25 cellular contexts compared by ENCODE assay signal in genomic region chr12:30785630-30786029, GRCh38. TPM values are rescaled to one million over a fixed set of nuclear protein-coding genes. Genes with fewer than 3 reads are reported as not detected.
DNase-seq lines count a peak whose midpoint lies in the region; ATAC-seq, FAIRE-seq and TF ChIP-seq lines count a peak whose summit lies in the region.
"Had no signal": no experiment of that assay in that cellular context is flagged by ENCODE, and none has a peak within 500 bp of the region (broad histone marks: within the 10 kb centered on the region; RNA-seq: fewer than 3 reads in every experiment).

No MANE protein-coding gene starts in this region.

- H2BK5ac ChIP-seq in H1 (ENCODE audit: low read depth, low read length): no peak overlapping the region

- H3K9me3 ChIP-seq in HUES6 (ENCODE audit: control insufficient read depth, insufficient read depth, low read depth, low read length): peaks cover 57% of the 10 kb centered on the region
- peaks cover 30 to 36% of the 10 kb centered on the region in 2 experiments for H3K9me3 ChIP-seq in H1 (ENCODE audit: insufficient read depth in 2 of 2, low read depth in 1 of 2, low read length in 1 of 2)
- H3K9me3 ChIP-seq in iPS-20b (ENCODE audit: insufficient read depth, low read depth, low read length): peaks cover 41% of the 10 kb centered on the region
- peaks cover 0 to 15% (median 5%) of the 10 kb centered on the region in 11 donors for H3K9me3 ChIP-seq in heart right ventricle
- H3K9me3 ChIP-seq: BE2C had no signal

- H3K18ac ChIP-seq in H1 (ENCODE audit: extremely low read depth, low read length): no peak overlapping the region

- no peak for FAIRE-seq in H1 (lab: Jason Lieb, UNC)
- FAIRE-seq: A549, D721Med, GM12891, GM18507 had no signal

- no peak overlapping the region for H3K9ac ChIP-seq in HUES6 (ENCODE audit: low read length)
- no peak overlapping the region for H3K9ac ChIP-seq in H1 (replicated peaks in 1 of 4; ENCODE audit: extremely low read depth in 1 of 4, low read depth in 3 of 4, low read length in 3 of 4)
- H3K9ac ChIP-seq in iPS-20b (ENCODE audit: low read depth, low read length): peak overlapping the region; percentile 8; the same call in 1 of the 2 replicates
- H3K9ac ChIP-seq: BLaER1 treated with 17β-estradiol and CSF1 and Interleukin-3, amounts not matched to agents 10 nM and 100 nM had no signal

- H2AK5ac ChIP-seq in H1 (ENCODE audit: low read depth, low read length): no peak overlapping the region

- H4K20me1 ChIP-seq in H1 (replicated peaks in 1 of 2; ENCODE audit: control insufficient read depth in 1 of 2, insufficient read depth in 2 of 2, low read length in 2 of 2): no peaks in the 10 kb centered on the region
- H4K20me1 ChIP-seq: BLaER1 treated with 17β-estradiol and CSF1 and Interleukin-3, amounts not matched to agents 10 nM and 100 nM had no signal

- H3K23me2 ChIP-seq in H1 (ENCODE audit: low read depth, low read length): no peaks in the 10 kb centered on the region

- no peaks in the 10 kb centered on the region for H3K36me3 ChIP-seq in H7 (replicated peaks; ENCODE audit: control insufficient read depth, insufficient read depth, low read length)
- no peaks in the 10 kb centered on the region for H3K36me3 ChIP-seq in HUES6 (ENCODE audit: control insufficient read depth, insufficient read depth, low read length)
- peaks cover 0 to 9% (median 0%) of the 10 kb centered on the region in 4 experiments; a peak in 4 of 8 replicates for H3K36me3 ChIP-seq in H1 (ENCODE audit: control insufficient read depth in 2 of 4, insufficient read depth in 4 of 4, low read length in 3 of 4)
- no peaks in the 10 kb centered on the region for H3K36me3 ChIP-seq in iPS-20b (ENCODE audit: insufficient read depth, low read depth, low read length)
- H3K36me3 ChIP-seq in heart right ventricle: no peaks in the 10 kb centered on the region
- H3K36me3 ChIP-seq: BE2C, HAP-1 had no signal

- CTCF ChIA-PET in H1 (lab: Charles Lee; ENCODE audit: partially characterized antibody): no interaction called here

- H2BK120ac ChIP-seq in H1 (replicated peaks; ENCODE audit: low read depth, low read length): no peak overlapping the region

- no peak overlapping the region for H3K4me3 ChIP-seq in H7 (ENCODE audit: insufficient read depth, low read depth, low read length)
- H3K4me3 ChIP-seq in HUES6 (ENCODE audit: low read depth, low read length): peak overlapping the region; percentile 18; the same call in 1 of the 2 replicates
- peak overlapping the region in 1 of 4 experiments; percentile 6; a peak in 1 of 8 replicates for H3K4me3 ChIP-seq in H1 (ENCODE audit: extremely low read depth in 1 of 4, insufficient read depth in 2 of 4, low read depth in 3 of 4, low read length in 4 of 4)
- H3K4me3 ChIP-seq in iPS-20b (ENCODE audit: low read length): peak overlapping the region; percentile 25; the same call in 1 of the 2 replicates
- no peak overlapping the region for H3K4me3 ChIP-seq in heart right ventricle
- H3K4me3 ChIP-seq: A549; BLaER1 treated with 17β-estradiol and CSF1 and Interleukin-3, amounts not matched to agents 10 nM and 100 nM; HAP-1 had no signal

- no peak overlapping the region for H3K14ac ChIP-seq in H1 (ENCODE audit: insufficient read length)

- POLR2A ChIA-PET in H1 (lab: Charles Lee; ENCODE audit: partially characterized antibody): interaction anchor here (0.7 to 1.0 kb wide), 2 partner anchors 30 to 32 kb away, joined by 3 read pairs; no protein-coding TSS in a partner anchor

- peaks cover 5% of the 10 kb centered on the region; the same call in 1 of the 2 replicates for H3K4me1 ChIP-seq in HUES6 (ENCODE audit: control insufficient read depth, insufficient read depth, low read length)
- H3K4me1 ChIP-seq in H1 (replicated peaks in 1 of 4; ENCODE audit: control insufficient read depth in 3 of 4, insufficient read depth in 4 of 4, low read length in 3 of 4): peaks cover 0 to 3% (median 0%) of the 10 kb centered on the region in 4 experiments; a peak in 2 of 7 replicates
- H3K4me1 ChIP-seq in iPS-20b (ENCODE audit: insufficient read depth, low read length): peaks cover 12% of the 10 kb centered on the region; the same call in 1 of the 2 replicates
- H3K4me1 ChIP-seq in heart right ventricle: no peaks in the 10 kb centered on the region
- H3K4me1 ChIP-seq: A549; BE2C; BLaER1 treated with 17β-estradiol and CSF1 and Interleukin-3, amounts not matched to agents 10 nM and 100 nM had no signal

- no peak overlapping the region for H4K8ac ChIP-seq in H1 (ENCODE audit: extremely low read depth, insufficient read depth, low read length)

- no peak for ATAC-seq in HG03469 (IDR thresholded peaks at IDR 0.05; ENCODE audit: unreplicated experiment)
- no peak for ATAC-seq in heart right ventricle
- ATAC-seq: A549 had no signal

- no peaks in the 10 kb centered on the region for H3K79me2 ChIP-seq in H1 (ENCODE audit: control insufficient read depth in 1 of 2, insufficient read depth in 2 of 2, low read length in 2 of 2)

- no peak overlapping the region for H4K91ac ChIP-seq in H1 (replicated peaks; ENCODE audit: insufficient read length, low read length)

- intact Hi-C loops in heart right ventricle (cut with DNase I): no loop called here

- TF ChIP-seq RAD21 in H1 (IDR thresholded peaks at IDR 0.05 in 1 of 2, conservative IDR thresholded peaks at IDR 0.05 in 1 of 2; ENCODE audit: low read depth in 2 of 2, low read length in 2 of 2): no peak

- H4K5ac ChIP-seq in H1 (ENCODE audit: insufficient read length, low read depth, low read length): peak overlapping the region; percentile 10

- H2BK12ac ChIP-seq in H1 (ENCODE audit: low read depth, low read length): no peak overlapping the region

- TF ChIP-seq POLR2A in H1 (IDR thresholded peaks at IDR 0.05; ENCODE audit: control extremely low read depth in 1 of 2, low read depth in 2 of 2, low read length in 2 of 2): no peak

- WGBS in H1 (ENCODE audit: extremely low coverage in 1 of 2, insufficient coverage in 1 of 2, insufficient read length in 1 of 2, insufficient replicate concordance in 2 of 2, low coverage in 1 of 2, low lambda C conversion rate in 2 of 2, missing lambda C conversion rate in 1 of 2), 2 experiments: 42% methylated on average over 2 of the region's 2 CpGs; no CpG with 5 or more reads in 1 of the 2 experiments
- 75 to 77% methylated on average over 2 of the region's 2 CpGs for WGBS in heart right ventricle, 2 donors

- no peaks in the 10 kb centered on the region for H3K79me1 ChIP-seq in H1 (ENCODE audit: low read depth, low read length)

- H2BK20ac ChIP-seq in H1 (ENCODE audit: low read length): no peak overlapping the region

- H3K4ac ChIP-seq in H1 (replicated peaks; ENCODE audit: insufficient read length, low read depth, low read length): no peak overlapping the region

- H3K4me2 ChIP-seq in H1 (ENCODE audit: insufficient read depth in 1 of 2, low read depth in 2 of 2, low read length in 2 of 2): peak overlapping the region; percentile 15 to 25; a peak in 2 of 4 replicates
- H3K4me2 ChIP-seq: A549; BLaER1 treated with 17β-estradiol and CSF1 and Interleukin-3, amounts not matched to agents 10 nM and 100 nM had no signal

- TF ChIP-seq CTCF in H1 (IDR thresholded peaks at IDR 0.05; ENCODE audit: control extremely low read depth in 1 of 3, insufficient read depth in 1 of 3, low read depth in 1 of 3, low read length in 3 of 3): no peak
- no peak for TF ChIP-seq CTCF in heart right ventricle (IDR thresholded peaks at IDR 0.05)

- no peak overlapping the region for H2AFZ ChIP-seq in H1 (ENCODE audit: low read length)

- H2BK15ac ChIP-seq in H1 (ENCODE audit: low read length): no peak overlapping the region

- H3K27me3 ChIP-seq in H7 (ENCODE audit: control insufficient read depth, insufficient read depth, low read length) (no peaks in the 10 kb centered on the region), HUES6 (ENCODE audit: control insufficient read depth, insufficient read depth, low read length) (no peaks in the 10 kb centered on the region), H1 (replicated peaks in 1 of 4; ENCODE audit: control insufficient read depth in 3 of 4, extremely low read depth in 1 of 4, insufficient read depth in 3 of 4, low read length in 3 of 4) (no peaks in the 10 kb centered on the region), iPS-20b (ENCODE audit: insufficient read depth, low read length) (no peaks in the 10 kb centered on the region), heart right ventricle (no peaks in the 10 kb centered on the region)
- H3K27me3 ChIP-seq: BE2C; BLaER1 treated with 17β-estradiol and CSF1 and Interleukin-3, amounts not matched to agents 10 nM and 100 nM had no signal

- DNase-seq in H7 (peak; percentile 29), H1 (ENCODE audit: low read depth in 1 of 2, low spot score in 2 of 2) (no peak), heart right ventricle (no peak)
- no peak for DNase-seq in activated naive CD4-positive, alpha-beta T cell treated with Interleukin-2 at 50 U/mL for 16 hours
- DNase-seq: 8988T; ACHN; AML-193; BE2C; CD4-positive, alpha-beta T cell; CD8-positive, alpha-beta memory T cell; DMS 273 treated with DMSO at 0.1 percent for 48 hours; DMS79; EL; GDM1; GOT3; HFFc6 had no signal

- H3K27ac ChIP-seq in HUES6 (ENCODE audit: low read depth, low read length): peak overlapping the region; percentile 70; the same call in 1 of the 2 replicates
- no peak overlapping the region; the same call in 1 of the 2 replicates for H3K27ac ChIP-seq in H1 (ENCODE audit: low read depth, low read length)
- peak overlapping the region; percentile 69 for H3K27ac ChIP-seq in iPS-20b (ENCODE audit: low read length)
- H3K27ac ChIP-seq in heart right ventricle: no peak overlapping the region
- H3K27ac ChIP-seq: A549; BLaER1 treated with 17β-estradiol and CSF1 and Interleukin-3, amounts not matched to agents 10 nM and 100 nM had no signal

- no peak overlapping the region for H3K23ac ChIP-seq in H1 (ENCODE audit: insufficient read length)

- no peak overlapping the region for H3K56ac ChIP-seq in H1 (replicated peaks; ENCODE audit: insufficient read length, low read depth, low read length)

- no peak for TF ChIP-seq EP300 in H1 (IDR thresholded peaks at IDR 0.05; ENCODE audit: borderline replicate concordance in 1 of 2, low read depth in 2 of 2, low read length in 2 of 2)

TF ChIP-seq in H1, 55 proteins besides CTCF, POLR2A, EP300 and RAD21:
- TF ChIP-seq CBX5 (IDR thresholded peaks at IDR 0.05; ENCODE audit: low read depth, low read length): no peak

RNA-seq across cellular contexts. Expression of gene CAPRIN2, which starts 30.9 kb away (rescaled TPM):
- total RNA-seq in H7 (2014; rRNA removed; shearing (Covaris generic)): 44.0 and 71.5 TPM in 2 replicates
- 51.5 and 52.0 TPM in 2 replicates for total RNA-seq in H1 (2021; fragmentation: NEBNext Ultra II Directional; extraction: Animal tissue kit (Norgen Biotek cat#: 25700))
- 20.1 and 24.8 TPM in 2 replicates for polyA plus RNA-seq in H1 (2011; rRNA removed)
- 29.2 TPM for polyA plus RNA-seq in H1 (2011; cell fraction: cytosol; rRNA removed)
- 54.0 TPM for polyA plus RNA-seq in H1 (2011; cell fraction: nucleus; rRNA removed)
- 34.0 to 50.4 TPM (median 46.9 TPM) in 4 replicates for polyA plus RNA-seq in H1 (2012, experiment 1 of 2)
- 2.5 TPM for polyA plus RNA-seq in H1 (2012, experiment 2 of 2)
- polyA plus RNA-seq in H1 (2013, experiment 1 of 2): 57.2 TPM
- polyA plus RNA-seq in H1 (2013, experiment 2 of 2): 52.9 TPM
- polyA minus RNA-seq in H1 (2011; rRNA and poly(A)+ RNA removed): 23.5 and 31.6 TPM in 2 replicates
- polyA minus RNA-seq in H1 (2011; cell fraction: cytosol; rRNA and poly(A)+ RNA removed): 21.5 TPM
- 63.0 TPM for polyA minus RNA-seq in H1 (2011; cell fraction: nucleus; rRNA and poly(A)+ RNA removed)
- 10 to 100 TPM; 22.2 to 33.0 (median 28.9) TPM for total RNA-seq in heart right ventricle
- 10 to 100 TPM; 10.4 to 20.6 TPM for polyA plus RNA-seq in heart right ventricle

Comparison
In these comparisons a context has a peak if more than half of its experiments do, and no peak if none do; other contexts are left out.
1. H3K4me3 ChIP-seq: peak in HUES6 (single experiment) and iPS-20b (single experiment); none in H7 (single experiment) and heart right ventricle (0 of 10).
2. H3K27ac ChIP-seq: peak in HUES6 (single experiment) and iPS-20b (single experiment); none in H1 (single experiment) and heart right ventricle (0 of 10).